14 cellular contexts compared by ENCODE assay signal in genomic region chr3:58952128-58952917, GRCh38.
A peak's percentile ranks its signal among the peaks of the same experiment; 100 is the strongest.
DNase-seq lines count a peak whose midpoint lies in the region; ATAC-seq and TF ChIP-seq lines count a peak whose summit lies in the region.
"Had no signal": no experiment of that assay in that cellular context is flagged by ENCODE, and none has a peak within 500 bp of the region (broad histone marks: within the 10 kb centered on the region; RNA-seq: fewer than 3 reads in every experiment).

No MANE protein-coding gene starts in this region.

- intact Hi-C loops in A673 (cut with micrococcal nuclease; ENCODE audit: unreplicated experiment), result no loop called here

- ATAC-seq in GM19438 (IDR thresholded peaks at IDR 0.05; ENCODE audit: low read depth, unreplicated experiment), result peak; percentile 76
- peak; percentile 83 for ATAC-seq in HG03108 (IDR thresholded peaks at IDR 0.05; ENCODE audit: unreplicated experiment)
- ATAC-seq: activated naive CD8-positive, alpha-beta T cell treated with anti-CD3 and anti-CD28 coated beads, Interleukin-2, amount 50 U/mL, for 24 hours; left lobe of liver; stimulated activated naive CD8-positive, alpha-beta T cell treated with anti-CD3 and anti-CD28 coated beads, Interleukin-15, Interleukin-2, amounts not matched to agents 100 U/mL and 50 U/mL, for 24 hours had no signal

- no peaks in the 10 kb centered on the region for H3K27me3 ChIP-seq in A673 (replicated peaks; ENCODE audit: insufficient read depth, low read depth, low read length, poor library complexity)
- H3K27me3 ChIP-seq in BE2C, result no peaks in the 10 kb centered on the region
- no peaks in the 10 kb centered on the region for H3K27me3 ChIP-seq in effector memory CD4-positive, alpha-beta T cell (replicated peaks; ENCODE audit: control insufficient read depth, insufficient read depth, low read length, poor library complexity, severe bottlenecking)

- TF ChIP-seq CTCF in A673 (conservative IDR thresholded peaks at IDR 0.05; ENCODE audit: low read depth, low read length) (no peak), cardiac fibroblast (IDR thresholded peaks at IDR 0.05; ENCODE audit: low read depth, low read length) (no peak), BE2C (IDR thresholded peaks at IDR 0.05; ENCODE audit: low read depth, low read length) (no peak)

- H3K36me3 ChIP-seq in A673 (ENCODE audit: insufficient read depth, low read length, poor library complexity, severe bottlenecking), result no peaks in the 10 kb centered on the region
- H3K36me3 ChIP-seq in BE2C, result no peaks in the 10 kb centered on the region
- H3K36me3 ChIP-seq in effector memory CD4-positive, alpha-beta T cell (ENCODE audit: control insufficient read depth, insufficient read depth, low read length), result no peaks in the 10 kb centered on the region

- H3K4me1 ChIP-seq in A673 (ENCODE audit: insufficient read depth, low read length, poor library complexity, severe bottlenecking) (no peaks in the 10 kb centered on the region), BE2C (no peaks in the 10 kb centered on the region)
- H3K4me1 ChIP-seq in effector memory CD4-positive, alpha-beta T cell (ENCODE audit: control insufficient read depth, insufficient read depth, low read length, poor library complexity, severe bottlenecking), result no peaks in the 10 kb centered on the region

- POLR2A ChIA-PET in A673 (lab: Charles Lee; ENCODE audit: low non-redundant PET), result no interaction called here

- no peaks in the 10 kb centered on the region for H3K9me3 ChIP-seq in A673 (ENCODE audit: low read depth, low read length, poor library complexity, severe bottlenecking)
- H3K9me3 ChIP-seq in BE2C, result no peaks in the 10 kb centered on the region
- H3K9me3 ChIP-seq in effector memory CD4-positive, alpha-beta T cell (ENCODE audit: control insufficient read depth, low read length), result no peaks in the 10 kb centered on the region

- CTCF ChIA-PET in A673 (lab: Charles Lee), result no interaction called here

- no peak overlapping the region for H3K4me3 ChIP-seq in A673 (ENCODE audit: low read depth, low read length, poor library complexity, severe bottlenecking)
- H3K4me3 ChIP-seq in cardiac fibroblast (replicated peaks in 1 of 2; ENCODE audit: low read depth in 2 of 2, low read length in 2 of 2), result no peak overlapping the region
- no peak overlapping the region for H3K4me3 ChIP-seq in BE2C (ENCODE audit: low read depth, low read length)
- H3K4me3 ChIP-seq in effector memory CD4-positive, alpha-beta T cell (ENCODE audit: insufficient read depth, low read depth, low read length, poor library complexity, severe bottlenecking), result no peak overlapping the region

- no peak overlapping the region for H3K27ac ChIP-seq in A673 (ENCODE audit: low read depth, low read length, poor library complexity, severe bottlenecking)
- H3K27ac ChIP-seq in effector memory CD4-positive, alpha-beta T cell (ENCODE audit: insufficient read depth, low read length, poor library complexity, severe bottlenecking), result no peak overlapping the region
- H3K27ac ChIP-seq: 22Rv1 had no signal

- no TSS peak for BruUV-seq in A673 (replicated peaks; lab: Mats Ljungman, UMichigan)

- peak; percentile 64 for DNase-seq in A673 (ENCODE audit: low spot score)
- peak; percentile 11 to 45 for DNase-seq in cardiac fibroblast (ENCODE audit: low read depth in 2 of 2)
- DNase-seq in BE2C, result no peak
- no peak for DNase-seq in effector memory CD4-positive, alpha-beta T cell
- no peak for DNase-seq in activated CD4-positive, alpha-beta T cell treated with anti-CD3 and anti-CD28 coated beads for 48 hours
- no peak for DNase-seq in NK-92 treated with Interleukin-12 subunit alpha and Interleukin-12 subunit beta, amount 100 ng/mL, for 24 hours (lab: John Stamatoyannopoulos, UW)
- DNase-seq: activated naive CD8-positive, alpha-beta T cell treated with anti-CD3 and anti-CD28 coated beads, Interleukin-2, amount 50 U/mL, for 24 hours; NCI-H1694 treated with DMSO at 0.1 percent for 48 hours; stimulated activated CD4-positive, alpha-beta T cell treated with anti-CD3 and anti-CD28 coated beads, Interleukin-1b, Interleukin-23, amount 100 ng/mL, for 48 hours; stimulated activated naive CD8-positive, alpha-beta T cell treated with anti-CD3 and anti-CD28 coated beads, Interleukin-15, Interleukin-2, amounts not matched to agents 100 U/mL and 50 U/mL, for 24 hours had no signal

Comparison
In these comparisons a context has a peak if more than half of its experiments do, and no peak if none do; other contexts are left out.
1. DNase-seq: peak in A673 (single experiment) and cardiac fibroblast (2 of 2); none in BE2C (single experiment), effector memory CD4-positive, alpha-beta T cell (0 of 3), activated CD4-positive, alpha-beta T cell treated with anti-CD3 and anti-CD28 coated beads for 48 hours (single experiment) and NK-92 treated with Interleukin-12 subunit alpha and Interleukin-12 subunit beta, amount 100 ng/mL, for 24 hours (single experiment).